Comparison of ENCODE assay signal across 2 cellular contexts in genomic region chr16:82638095-82638798, GRCh38.
A peak's percentile ranks its signal among the peaks of the same experiment; 100 is the strongest.
TF ChIP-seq lines count a peak whose summit lies in the region.

No MANE protein-coding gene starts in this region.

TF ChIP-seq in endothelial cell of umbilical vein, 7 proteins besides CTCF, POLR2A, EP300 and RAD21:
- TF ChIP-seq, protein P1, sequence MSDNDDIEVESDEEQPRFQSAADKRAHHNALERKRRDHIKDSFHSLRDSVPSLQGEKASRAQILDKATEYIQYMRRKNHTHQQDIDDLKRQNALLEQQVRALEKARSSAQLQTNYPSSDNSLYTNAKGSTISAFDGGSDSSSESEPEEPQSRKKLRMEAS (IDR thresholded peaks at IDR 0.05; ENCODE audit: insufficient read depth, insufficient read length): no peak
- TF ChIP-seq EZH2 (IDR thresholded peaks at IDR 0.05; ENCODE audit: borderline replicate concordance, low read depth, low read length, severe bottlenecking): no peak
- peak; percentile 96 for TF ChIP-seq FOS (IDR thresholded peaks at IDR 0.05; ENCODE audit: borderline replicate concordance, insufficient read depth, low read length)
- TF ChIP-seq GATA2 (IDR thresholded peaks at IDR 0.05; ENCODE audit: insufficient read depth, insufficient read length, low read depth, low read length): peak; percentile 43
- TF ChIP-seq MYC (IDR thresholded peaks at IDR 0.05; ENCODE audit: low read depth, low read length): no peak
- peak; percentile 100 for TF ChIP-seq JUN (IDR thresholded peaks at IDR 0.05; ENCODE audit: borderline replicate concordance, insufficient read depth, insufficient read length, low read depth)
- peak; percentile 83 for TF ChIP-seq POLR2AphosphoS5 (IDR thresholded peaks at IDR 0.05; ENCODE audit: insufficient read depth, low read depth, low read length)
TF ChIP-seq in endothelial cell of umbilical vein: peak in this region for 4.

TF ChIP-seq in HepG2, 621 proteins besides CTCF, POLR2A, EP300 and RAD21:
- TF ChIP-seq ZNF598 (CRISPR knock-in tag; IDR thresholded peaks at IDR 0.05; ENCODE audit: borderline replicate concordance) (no peak), FLYWCH1 (CRISPR knock-in tag; IDR thresholded peaks at IDR 0.05) (no peak), ZFAT (CRISPR knock-in tag; conservative IDR thresholded peaks at IDR 0.05) (no peak), ATF7 (IDR thresholded peaks at IDR 0.05) (peak; percentile 87), ATF7 (CRISPR knock-in tag; IDR thresholded peaks at IDR 0.05) (no peak), CREB1 (IDR thresholded peaks at IDR 0.05) (0 out of 2 replicates have a peak, but pooled peaks have one; percentile 34), CREB1 (CRISPR knock-in tag; IDR thresholded peaks at IDR 0.05) (no peak)
